Comparison of ENCODE assay signal across 8 cellular contexts in the genomic region with DNA sequence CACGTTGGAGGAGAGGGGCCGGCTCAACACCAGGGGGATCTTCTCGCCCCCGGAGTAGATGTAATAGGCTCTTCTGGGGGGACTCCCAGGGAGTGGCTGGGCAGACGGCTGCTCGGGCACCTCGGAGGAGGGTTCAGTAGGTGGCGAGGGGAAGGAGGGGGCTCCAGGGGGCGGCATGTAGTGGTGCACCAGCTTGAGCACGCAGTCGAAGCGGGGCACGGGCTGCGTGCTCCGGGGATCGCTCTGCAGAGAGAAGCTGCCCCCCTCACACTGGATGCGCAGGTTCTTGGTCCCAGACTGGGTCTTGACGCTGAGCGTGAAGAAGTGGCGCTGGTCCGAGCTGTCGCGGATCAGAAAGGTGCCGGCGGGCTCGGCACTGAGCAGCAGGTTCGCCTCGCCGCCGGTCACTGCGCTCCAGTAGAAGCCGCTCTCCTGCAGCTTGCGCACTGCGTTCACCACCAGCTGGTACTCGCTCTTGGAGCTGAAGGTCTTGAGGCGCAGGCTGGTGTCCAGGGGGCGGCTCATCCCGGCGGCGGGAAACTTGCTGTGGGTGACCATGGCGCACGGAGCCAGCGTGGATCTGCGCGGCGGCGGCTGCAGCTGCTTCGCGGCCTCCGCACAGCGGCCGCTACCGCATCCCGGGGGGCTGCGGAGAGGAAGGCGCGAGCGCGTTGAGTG. TPM values are rescaled to one million over a fixed set of nuclear protein-coding genes. Genes with fewer than 3 reads are reported as not detected.
A peak's percentile ranks its signal among the peaks of the same experiment; 100 is the strongest.
DNase-seq lines count a peak whose midpoint lies in the region; TF ChIP-seq lines count a peak whose summit lies in the region.

No MANE protein-coding gene starts in this region.

- H3K4me3 ChIP-seq in GM12865 (ENCODE audit: low read depth, low read length) (peak overlapping the region; percentile 54), WERI-Rb-1 (ENCODE audit: low read depth, low read length) (peak overlapping the region; percentile 52), fibroblast of mammary gland (ENCODE audit: control insufficient read depth, low read depth, low read length) (peak overlapping the region; percentile 86), ovary (peak overlapping the region; percentile 83)

- TF ChIP-seq POLR2A in ovary (IDR thresholded peaks at IDR 0.05): no peak

- H3K27me3 ChIP-seq in WERI-Rb-1 (ENCODE audit: insufficient read depth, low read depth, severe bottlenecking) (peaks cover 22% of the 10 kb centered on the region), ovary (no peaks in the 10 kb centered on the region)

- DNase-seq in GM12865 (ENCODE audit: low read depth): peak; percentile 59
- peak; percentile 76 for DNase-seq in WERI-Rb-1
- DNase-seq in fibroblast of mammary gland (ENCODE audit: low read depth): no peak
- no peak for DNase-seq in ovary
- DNase-seq in ureter (ENCODE audit: low spot score): no peak
- no peak for DNase-seq in KG1 (lab: John Stamatoyannopoulos, UW)
- DNase-seq in NCI-H2081 treated with DMSO at 0.1 percent for 48 hours (lab: John Stamatoyannopoulos, UW): no peak
- no peak for DNase-seq in HPDE6-E6E7 (ENCODE audit: extremely low spot score)

- WGBS in ovary, 3 donors: 15 to 23% (median 18%) methylated on average over 54 to 59 of the region's 59 CpGs

- no peak for TF ChIP-seq EP300 in ovary (IDR thresholded peaks at IDR 0.05)

- no peaks in the 10 kb centered on the region for H3K9me3 ChIP-seq in WERI-Rb-1 (ENCODE audit: severe bottlenecking)
- H3K9me3 ChIP-seq in ovary: no peaks in the 10 kb centered on the region

- TF ChIP-seq CTCF in GM12865 (IDR thresholded peaks at IDR 0.05; ENCODE audit: insufficient read depth, low read depth, low read length, missing control alignments): no peak
- TF ChIP-seq CTCF in WERI-Rb-1 (IDR thresholded peaks at IDR 0.05; ENCODE audit: low read depth, low read length): no peak
- no peak for TF ChIP-seq CTCF in fibroblast of mammary gland (conservative IDR thresholded peaks at IDR 0.05; ENCODE audit: control insufficient read depth, insufficient read depth, low read depth, low read length)
- TF ChIP-seq CTCF in ovary (IDR thresholded peaks at IDR 0.05): no peak

- H3K4me1 ChIP-seq in ovary (ENCODE audit: insufficient read depth): peaks cover 19% of the 10 kb centered on the region

- intact Hi-C loops in ovary (cut with DNase I): loop anchor here in 3 of 4 donors (1.0 to 5.0 kb wide), 2 partner anchors 30 to 66 kb away; no protein-coding TSS in a partner anchor

- H3K27ac ChIP-seq in WERI-Rb-1 (no peak overlapping the region), ovary (peak overlapping the region; percentile 71 to 92)

- H3K36me3 ChIP-seq in WERI-Rb-1: peaks cover 11% of the 10 kb centered on the region
- no peaks in the 10 kb centered on the region for H3K36me3 ChIP-seq in ovary

RNA-seq across cellular contexts. Expression of a gene that starts 1.2 kb away (rescaled TPM):
- total RNA-seq in ovary (100 to 1,000 TPM in 2 of 7 donors, 10 to 100 TPM in 5; 14.4 to 284 (median 56.5) TPM), ureter (66.1 TPM)
- 10 to 100 TPM; 21.9 to 69.5 TPM for polyA plus RNA-seq in ovary

RNA-seq across cellular contexts. Expression of a gene that starts 19.8 kb away (rescaled TPM):
- total RNA-seq in ovary: 10 to 100 TPM; 27.2 to 50.2 (median 37.6) TPM
- 10 to 100 TPM; 13.5 to 28.7 TPM for polyA plus RNA-seq in ovary
- 73.2 TPM for total RNA-seq in ureter

Comparison
In these comparisons a context has a peak if more than half of its experiments do, and no peak if none do; other contexts are left out.
1. DNase-seq: peak in GM12865 (single experiment) and WERI-Rb-1 (single experiment); none in fibroblast of mammary gland (single experiment), ovary (0 of 5), ureter (single experiment), KG1 (single experiment), NCI-H2081 treated with DMSO at 0.1 percent for 48 hours (single experiment) and HPDE6-E6E7 (single experiment).
2. Peak in every context shown above with its lines, with median percentiles within 50 percentile points of each other: H3K4me3 ChIP-seq.